In genomic region chr1:204714861-204715511, GRCh38 we compare ENCODE assay signal across 11 cellular contexts. TPM values are rescaled to one million over a fixed set of nuclear protein-coding genes. Genes with fewer than 3 reads are reported as not detected.
A peak's percentile ranks its signal among the peaks of the same experiment; 100 is the strongest.
DNase-seq lines count a peak whose midpoint lies in the region; ATAC-seq, FAIRE-seq and TF ChIP-seq lines count a peak whose summit lies in the region.
"Had no signal": no experiment of that assay in that cellular context is flagged by ENCODE, and none has a peak within 500 bp of the region (broad histone marks: within the 10 kb centered on the region; RNA-seq: fewer than 3 reads in every experiment).

No MANE protein-coding gene starts in this region.

- H3K4me3 ChIP-seq in A549 (no peak overlapping the region), adrenal gland (no peak overlapping the region)
- H3K4me3 ChIP-seq: MG63 had no signal

- TF ChIP-seq CTCF in A549 (IDR thresholded peaks at IDR 0.05) (0 out of 3 replicates have a peak, but pooled peaks have one; percentile 14), adrenal gland (IDR thresholded peaks at IDR 0.05) (no peak)

- POLR2A ChIA-PET in A549 (lab: Yijun Ruan, JAX), result no interaction called here

- H3K36me3 ChIP-seq in adrenal gland (replicated peaks in 1 of 2), result no peaks in the 10 kb centered on the region
- H3K36me3 ChIP-seq: BE2C, MG63 had no signal

- TF ChIP-seq RAD21 in A549 (conservative IDR thresholded peaks at IDR 0.05 in 1 of 2, IDR thresholded peaks at IDR 0.05 in 1 of 2), result peak in 1 of 2 experiments; percentile 41; a peak in 2 of 5 replicates

- CTCF ChIA-PET in A549 (lab: Yijun Ruan, JAX), result interaction anchor here (1.0 to 4.9 kb wide), 8 partner anchors 10 to 149 kb away, joined by 3 to 26 read pairs (median 4); no protein-coding TSS in a partner anchor

- intact Hi-C loops in adrenal gland (cut with DNase I), result no loop called here

- H3K4me2 ChIP-seq in A549, result no peak overlapping the region

- no peak for TF ChIP-seq EP300 in A549 (IDR thresholded peaks at IDR 0.05)

- peak in 1 of 2 experiments; percentile 49; a peak in 2 of 6 replicates for ATAC-seq in A549
- ATAC-seq in HG02852 (IDR thresholded peaks at IDR 0.05; ENCODE audit: unreplicated experiment), result no peak
- no peak for ATAC-seq in HG03196 (IDR thresholded peaks at IDR 0.05; ENCODE audit: unreplicated experiment)

- WGBS in A549 (ENCODE audit: missing lambda C conversion rate), result 76% methylated on average over 12 of the region's 12 CpGs
- 67 to 78% (median 74%) methylated on average over 11 to 12 of the region's 12 CpGs for WGBS in adrenal gland, 4 donors

- FAIRE-seq in A549 (lab: Jason Lieb, UNC) (no peak), GM19239 (lab: Jason Lieb, UNC) (peak; percentile 52)

- H3K27ac ChIP-seq in A549 (no peak overlapping the region; a peak in 1 of 6 replicates), adrenal gland (no peak overlapping the region)

- H3K9me3 ChIP-seq in A549 (no peaks in the 10 kb centered on the region), adrenal gland (replicated peaks in 1 of 3) (no peaks in the 10 kb centered on the region)
- H3K9me3 ChIP-seq: BE2C had no signal

- TF ChIP-seq POLR2A in A549 (IDR thresholded peaks at IDR 0.05; ENCODE audit: low read length) (no peak), adrenal gland (IDR thresholded peaks at IDR 0.05) (no peak)

- DNase-seq in A549 (ENCODE audit: low read depth in 1 of 2, low spot score in 1 of 2), result no peak
- peak; percentile 39 for DNase-seq in GM19239 (ENCODE audit: insufficient read length, low spot score)
- DNase-seq in NCI-H1694 (lab: John Stamatoyannopoulos, UW), result peak; percentile 89
- DNase-seq in ecto neural progenitor cell (ENCODE audit: low spot score), result peak; percentile 68
- DNase-seq in GOT3 (lab: John Stamatoyannopoulos, UW), result no peak
- no peak for DNase-seq in adrenal gland
- DNase-seq: BE2C; MG63; stimulated activated naive CD4-positive, alpha-beta T cell treated with Interleukin-2 at 50 U/mL for 16 hours had no signal

- H3K4me1 ChIP-seq in A549 (peaks cover 11% of the 10 kb centered on the region), adrenal gland (replicated peaks in 1 of 2) (no peaks in the 10 kb centered on the region)

- peaks cover 26% of the 10 kb centered on the region for H3K27me3 ChIP-seq in adrenal gland
- H3K27me3 ChIP-seq: BE2C, MG63 had no signal

TF ChIP-seq in A549, 52 proteins besides CTCF, POLR2A, EP300 and RAD21:
- 0 out of 3 replicates have a peak, but pooled peaks have one; percentile 14 for TF ChIP-seq SMC3 (IDR thresholded peaks at IDR 0.05)
- TF ChIP-seq FOXS1 (CRISPR knock-in tag; IDR thresholded peaks at IDR 0.05), result no peak
TF ChIP-seq in A549: peak in this region for 1.

RNA-seq across cellular contexts. Expression of gene LRRN2, which starts 29.4 kb away (rescaled TPM):
- 3.6 and 4.3 TPM in 2 replicates for polyA plus RNA-seq in A549 (2011; rRNA removed)
- 5.4 and 7.8 TPM in 2 replicates for polyA plus RNA-seq in A549 (2012; cell fraction: cytosol; rRNA removed)
- 15.3 and 18.8 TPM in 2 replicates for polyA plus RNA-seq in A549 (2012; cell fraction: nucleus; rRNA removed)
- 5.7 to 6.8 TPM (median 6.6 TPM) in 3 replicates for polyA plus RNA-seq in A549 (2017; fragmentation: RNase III; extraction: RNeasy Plus Mini Kit Qiagen cat#74134 plus additional on column Dnase treatment)
- polyA minus RNA-seq in A549 (2011; rRNA and poly(A)+ RNA removed), result 2.3 and 3.1 TPM in 2 replicates
- total RNA-seq in adrenal gland, result 1 to 10 TPM; 2.1 to 8.7 (median 3.8) TPM
- polyA plus RNA-seq in adrenal gland, result 1 to 10 TPM; 2.4 to 3.5 (median 3.5) TPM

Comparison
In these comparisons a context has a peak if more than half of its experiments do, and no peak if none do; other contexts are left out.
1. DNase-seq: peak in GM19239 (single experiment), NCI-H1694 (single experiment) and ecto neural progenitor cell (single experiment); none in A549 (0 of 2), GOT3 (single experiment) and adrenal gland (0 of 7).